Comparison of ENCODE assay signal across 21 cellular contexts in the genomic region with DNA sequence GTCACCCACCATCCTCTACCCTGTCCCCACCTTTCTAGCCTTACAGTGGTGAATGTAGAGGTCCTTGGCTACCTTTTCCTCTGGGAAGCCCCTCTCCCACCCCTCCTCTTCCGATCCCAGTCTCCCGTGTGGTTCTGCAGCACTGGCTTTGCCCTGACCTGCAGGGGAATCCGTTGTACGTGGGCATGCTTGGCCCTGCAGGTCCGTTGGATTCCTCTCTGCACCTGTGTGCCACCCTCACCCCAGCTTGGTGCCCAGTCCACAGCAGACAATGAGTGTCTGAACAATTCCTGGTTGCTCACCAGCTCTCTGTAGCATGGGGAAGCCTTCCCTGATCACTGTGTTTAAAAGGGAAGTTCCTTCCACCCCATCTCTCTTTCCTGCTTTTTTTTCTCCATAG.
"Had no signal": no experiment of that assay in that cellular context is flagged by ENCODE, and none has a peak within 500 bp of the region (broad histone marks: within the 10 kb centered on the region; RNA-seq: fewer than 3 reads in every experiment).

No MANE protein-coding gene starts in this region.

- H3K9ac ChIP-seq: SK-N-SH had no signal

- ATAC-seq: activated CD4-positive, CD25-positive, alpha-beta regulatory T cell treated with anti-CD3 and anti-CD28 coated beads, Interleukin-2, amount 50 U/mL, for 24 hours; activated CD8-positive, alpha-beta T cell treated with anti-CD3 and anti-CD28 coated beads for 36 hours; activated T-cell treated with anti-CD3 and anti-CD28 coated beads, Interleukin-2, amount 50 U/mL, for 72 hours; body of pancreas had no signal

- H3K36me3 ChIP-seq: ascending aorta, MG63, SJCRH30 had no signal

- H3K27ac Mint-ChIP-seq: activated CD8-positive, alpha-beta T cell treated with anti-CD3 and anti-CD28 coated beads for 36 hours; activated T-cell treated with anti-CD3 and anti-CD28 coated beads, Interleukin-2, amount 50 U/mL, for 72 hours; activated T-helper 2 cell treated with anti-CD3 and anti-CD28 coated beads, Interferon-gamma antibody, Interleukin-2, Interleukin-4, amounts not matched to agents 10 μg/mL and 5 μg/mL and 100 μg/mL, durations not matched to agents 14 hours and 24 hours and 36 hours had no signal

- H3K4me2 ChIP-seq: SK-N-SH had no signal

- H3K27me3 ChIP-seq: ascending aorta, body of pancreas, SJCRH30 had no signal

- H3K9me3 ChIP-seq: ascending aorta, body of pancreas, MG63, SJCRH30, SK-N-SH had no signal

- H3K9me3 Mint-ChIP-seq: activated CD8-positive, alpha-beta T cell treated with anti-CD3 and anti-CD28 coated beads for 36 hours; activated T-cell treated with anti-CD3 and anti-CD28 coated beads, Interleukin-2, amount 50 U/mL, for 72 hours; activated T-helper 2 cell treated with anti-CD3 and anti-CD28 coated beads, Interferon-gamma antibody, Interleukin-2, Interleukin-4, amounts not matched to agents 10 μg/mL and 5 μg/mL and 100 μg/mL, durations not matched to agents 14 hours and 24 hours and 36 hours had no signal

- H3K27ac ChIP-seq: ascending aorta, body of pancreas, SJCRH30, WERI-Rb-1 had no signal

- H3K27me3 Mint-ChIP-seq: activated CD8-positive, alpha-beta T cell treated with anti-CD3 and anti-CD28 coated beads for 36 hours had no signal

- H3K4me3 Mint-ChIP-seq: activated CD8-positive, alpha-beta T cell treated with anti-CD3 and anti-CD28 coated beads for 36 hours; activated T-cell treated with anti-CD3 and anti-CD28 coated beads, Interleukin-2, amount 50 U/mL, for 72 hours had no signal

- H3K4me3 ChIP-seq: ascending aorta, body of pancreas, MG63, SJCRH30 had no signal

- H3K4me1 ChIP-seq: ascending aorta, body of pancreas, SJCRH30 had no signal

- DNase-seq: activated CD4-positive, alpha-beta T cell treated with anti-CD3 and anti-CD28 coated beads for 4 hours; activated CD8-positive, alpha-beta memory T cell treated with anti-CD3 and anti-CD28 coated beads, Interleukin-2, amount 50 U/mL, for 4 hours; activated CD8-positive, alpha-beta T cell treated with anti-CD3 and anti-CD28 coated beads for 36 hours; activated gamma-delta T cell treated with Interleukin-2 at 50 U/mL for 16 hours; activated naive CD4-positive, alpha-beta T cell treated with anti-CD3 and anti-CD28 coated beads, Interleukin-2, amount 50 U/mL, for 16 hours; activated T-cell treated with anti-CD3 and anti-CD28 coated beads, Interleukin-2, amount 50 U/mL, for 72 hours; body of pancreas; central memory CD4-positive, alpha-beta T cell; MG63; MV-4-11; NCI-H1436; NCI-H345; NCI-H510A; OCI-M1; SK-N-SH; T-helper 1 cell; WERI-Rb-1 had no signal
